In genomic region chr12:107732365-107732764, GRCh38 we compare ENCODE assay signal across 18 cellular contexts. TPM values are rescaled to one million over a fixed set of nuclear protein-coding genes. Genes with fewer than 3 reads are reported as not detected.
"Had no signal": no experiment of that assay in that cellular context is flagged by ENCODE, and none has a peak within 500 bp of the region (broad histone marks: within the 10 kb centered on the region; RNA-seq: fewer than 3 reads in every experiment).

No MANE protein-coding gene starts in this region.

- DNase-seq: activated CD4-positive, alpha-beta memory T cell treated with anti-CD3 and anti-CD28 coated beads, Interleukin-2, amount 10 ng/mL, durations not matched to agents 7 days and 5 days; activated naive CD4-positive, alpha-beta T cell; aorta; dorsolateral prefrontal cortex; heart left ventricle; left lung; mesenchymal stem cell; pancreas; retina; stimulated activated CD4-positive, alpha-beta T cell treated with anti-CD3 and anti-CD28 coated beads, Interleukin-15, amount 100 ng/mL, for 24 hours; stimulated activated CD4-positive, alpha-beta T cell treated with anti-CD3 and anti-CD28 coated beads, Interleukin-4, amount 100 ng/mL, for 4 hours; thyroid gland; uterus had no signal

- H3K4me3 Mint-ChIP-seq: activated CD4-positive, alpha-beta memory T cell treated with anti-CD3 and anti-CD28 coated beads, Interleukin-2, amount 10 ng/mL, durations not matched to agents 7 days and 5 days; activated T-helper 1 cell treated with anti-CD3 and anti-CD28 coated beads, Interleukin-12 subunit alpha, Interleukin-12 subunit beta, Interleukin-2, Interleukin-4 antibody, amounts not matched to agents 30 ng/mL and 10 ng/mL and 1 ng/mL, durations not matched to agents 14 hours and 24 hours and 36 hours had no signal

- H3K4me1 ChIP-seq: heart left ventricle, left lung, pancreas, thyroid gland, uterus had no signal

- H3K27ac Mint-ChIP-seq: activated CD4-positive, alpha-beta memory T cell treated with anti-CD3 and anti-CD28 coated beads, Interleukin-2, amount 10 ng/mL, durations not matched to agents 7 days and 5 days; activated T-helper 1 cell treated with anti-CD3 and anti-CD28 coated beads, Interleukin-12 subunit alpha, Interleukin-12 subunit beta, Interleukin-2, Interleukin-4 antibody, amounts not matched to agents 30 ng/mL and 10 ng/mL and 1 ng/mL, durations not matched to agents 14 hours and 24 hours and 36 hours had no signal

- H3K27me3 ChIP-seq: dorsolateral prefrontal cortex, heart left ventricle, left lung, pancreas, thyroid gland, uterus had no signal

- H3K27ac ChIP-seq: dorsolateral prefrontal cortex, heart left ventricle, left lung, pancreas, thyroid gland, uterus had no signal

- H3K9me3 Mint-ChIP-seq: activated CD4-positive, alpha-beta memory T cell treated with anti-CD3 and anti-CD28 coated beads, Interleukin-2, amount 10 ng/mL, durations not matched to agents 7 days and 5 days; activated T-helper 1 cell treated with anti-CD3 and anti-CD28 coated beads, Interleukin-12 subunit alpha, Interleukin-12 subunit beta, Interleukin-2, Interleukin-4 antibody, amounts not matched to agents 30 ng/mL and 10 ng/mL and 1 ng/mL, durations not matched to agents 14 hours and 24 hours and 36 hours had no signal

- H3K4me3 ChIP-seq: dorsolateral prefrontal cortex, heart left ventricle, left lung, pancreas, thyroid gland, uterus had no signal

- H3K9me3 ChIP-seq: heart left ventricle, left lung, pancreas, thyroid gland, uterus had no signal

- H3K27me3 Mint-ChIP-seq: activated CD4-positive, alpha-beta memory T cell treated with anti-CD3 and anti-CD28 coated beads, Interleukin-2, amount 10 ng/mL, durations not matched to agents 7 days and 5 days had no signal

- H3K36me3 ChIP-seq: uterus had no signal

RNA-seq across cellular contexts. Expression of gene ASCL4, which starts 42.1 kb away (rescaled TPM):
- total RNA-seq: activated CD4-positive, alpha-beta memory T cell treated with anti-CD3 and anti-CD28 coated beads, Interleukin-2, amount 10 ng/mL, durations not matched to agents 7 days and 5 days; activated T-helper 1 cell treated with anti-CD3 and anti-CD28 coated beads, Interleukin-12 subunit alpha, Interleukin-12 subunit beta, Interleukin-2, Interleukin-4 antibody, amounts not matched to agents 30 ng/mL and 10 ng/mL and 1 ng/mL, durations not matched to agents 14 hours and 24 hours and 36 hours; aorta; bronchial epithelial cell; fibroblast of lung; frontal cortex; heart left ventricle; left lung; pancreas; T-helper 1 cell treated with Interleukin-12 subunit alpha and Interleukin-12 subunit beta and Interleukin-4 antibody, amounts not matched to agents 30 ng/mL and 1 ng/mL, for 36 hours; thyroid gland; uterus had no signal
